In the genomic region with DNA sequence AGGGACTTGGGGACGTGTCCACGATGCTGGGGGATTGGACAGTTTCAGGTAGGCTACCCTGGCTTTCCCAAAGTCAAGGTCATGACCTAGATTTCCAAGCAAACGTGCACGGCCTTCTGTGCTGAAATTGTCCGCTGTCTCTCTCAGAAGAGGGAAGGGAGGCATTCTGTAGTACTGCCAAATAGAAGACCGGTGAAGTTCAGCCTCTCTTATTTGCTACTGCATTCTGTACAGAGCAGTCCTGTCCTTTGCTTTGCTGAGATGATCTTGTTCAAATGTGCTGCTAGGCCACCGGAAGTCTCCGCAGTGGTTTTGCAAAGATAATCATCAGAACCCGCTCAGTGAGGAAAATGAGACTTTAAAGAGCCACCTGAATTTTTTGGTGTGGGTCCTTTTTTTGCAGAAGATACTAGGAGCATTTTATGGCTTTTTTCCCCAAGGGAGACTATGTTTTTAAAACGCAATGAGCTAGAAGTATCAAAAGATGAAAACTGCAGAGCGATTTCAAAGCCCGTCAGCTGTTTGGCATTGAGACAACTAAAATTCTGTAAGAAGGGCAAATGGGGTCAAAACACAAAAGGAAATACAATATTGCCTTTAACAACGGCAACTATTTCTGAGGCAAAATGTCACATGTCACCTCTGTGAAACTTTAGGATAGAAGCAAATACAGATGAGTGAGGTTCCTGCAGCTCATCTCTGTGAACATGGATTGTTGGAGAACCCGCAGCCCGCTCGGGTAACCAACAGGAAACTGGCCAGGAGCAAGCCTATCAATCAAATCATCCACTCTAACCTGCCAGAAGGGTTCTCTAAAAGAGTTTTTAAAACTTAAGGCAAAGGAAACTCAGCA, we compare ENCODE assay signal across 8 cellular contexts. TPM values are rescaled to one million over a fixed set of nuclear protein-coding genes. Genes with fewer than 3 reads are reported as not detected.
DNase-seq lines count a peak whose midpoint lies in the region; ATAC-seq and TF ChIP-seq lines count a peak whose summit lies in the region.

No MANE protein-coding gene starts in this region.

- ATAC-seq in heart left ventricle (peak in 1 of 4 donors; percentile 6), upper lobe of left lung (ENCODE audit: low FRiP score in 2 of 2) (no peak), GM19467 (IDR thresholded peaks at IDR 0.05; ENCODE audit: unreplicated experiment) (no peak), HG03108 (IDR thresholded peaks at IDR 0.05; ENCODE audit: unreplicated experiment) (no peak)

- WGBS in heart left ventricle, 4 donors, result 37 to 50% (median 45%) methylated on average over 15 to 16 of the region's 16 CpGs
- WGBS in upper lobe of left lung, 2 donors, result 32 to 39% methylated on average over 16 of the region's 16 CpGs

- peak overlapping the region; percentile 48 to 52 for H3K9ac ChIP-seq in mucosa of rectum (ENCODE audit: low read depth in 1 of 2, low read length in 2 of 2)

- peak in 3 of 5 donors; percentile 10 to 27 (median 22) for DNase-seq in heart left ventricle
- no peak for DNase-seq in cardiac septum (ENCODE audit: low spot score)
- DNase-seq in activated effector memory CD4-positive, alpha-beta T cell treated with anti-CD3 and anti-CD28 coated beads, Interleukin-2, amount 50 U/mL, for 16 hours, result peak; percentile 83
- peak in 1 of 2 donors; percentile 22 for DNase-seq in upper lobe of left lung
- DNase-seq in WERI-Rb-1, result no peak

- TF ChIP-seq CTCF in heart left ventricle (IDR thresholded peaks at IDR 0.05) (no peak), upper lobe of left lung (IDR thresholded peaks at IDR 0.05) (no peak), WERI-Rb-1 (IDR thresholded peaks at IDR 0.05; ENCODE audit: low read depth, low read length) (no peak)

- H3K27me3 ChIP-seq in heart left ventricle (no peaks in the 10 kb centered on the region), mucosa of rectum (ENCODE audit: control insufficient read depth in 2 of 2, insufficient read depth in 2 of 2, low read length in 2 of 2) (no peaks in the 10 kb centered on the region), upper lobe of left lung (no peaks in the 10 kb centered on the region), WERI-Rb-1 (ENCODE audit: insufficient read depth, low read depth, severe bottlenecking) (no peaks in the 10 kb centered on the region)

- intact Hi-C loops in heart left ventricle (cut with DNase I) (loop anchor here in 4 of 10 donors (2.0 to 5.0 kb wide), 5 partner anchors 33 to 212 kb away; a partner anchor contains a TSS), cardiac septum (cut with DNase I) (no loop called here)

- H3K27ac ChIP-seq in heart left ventricle, result peak overlapping the region in 11 of 12 donors; percentile 9 to 82 (median 66)
- H3K27ac ChIP-seq in mucosa of rectum (ENCODE audit: low read depth in 2 of 2, low read length in 2 of 2), result peak overlapping the region in 1 of 2 donors; percentile 65
- peak overlapping the region; percentile 4 to 64 (median 29) for H3K27ac ChIP-seq in upper lobe of left lung
- H3K27ac ChIP-seq in WERI-Rb-1, result no peak overlapping the region

- peaks cover 3 to 38% (median 25%) of the 10 kb centered on the region in 12 donors for H3K4me1 ChIP-seq in heart left ventricle
- peaks cover 12 to 21% of the 10 kb centered on the region in 2 donors for H3K4me1 ChIP-seq in mucosa of rectum (ENCODE audit: control insufficient read depth in 2 of 2, insufficient read depth in 2 of 2, low read length in 2 of 2)
- H3K4me1 ChIP-seq in upper lobe of left lung, result peaks cover 20 to 27% (median 23%) of the 10 kb centered on the region in 4 donors

- no peaks in the 10 kb centered on the region for H3K9me3 ChIP-seq in heart left ventricle
- H3K9me3 ChIP-seq in mucosa of rectum (ENCODE audit: control insufficient read depth in 2 of 2, low read length in 2 of 2), result no peaks in the 10 kb centered on the region
- no peaks in the 10 kb centered on the region for H3K9me3 ChIP-seq in upper lobe of left lung
- no peaks in the 10 kb centered on the region for H3K9me3 ChIP-seq in WERI-Rb-1 (ENCODE audit: severe bottlenecking)

- no peaks in the 10 kb centered on the region for H3K36me3 ChIP-seq in heart left ventricle
- no peaks in the 10 kb centered on the region for H3K36me3 ChIP-seq in mucosa of rectum (ENCODE audit: control insufficient read depth in 2 of 2, insufficient read depth in 2 of 2, low read length in 2 of 2)
- H3K36me3 ChIP-seq in upper lobe of left lung, result no peaks in the 10 kb centered on the region
- H3K36me3 ChIP-seq in WERI-Rb-1, result no peaks in the 10 kb centered on the region

- H3K4me3 ChIP-seq in heart left ventricle, result peak overlapping the region in 8 of 12 donors; percentile 2 to 42 (median 30)
- peak overlapping the region; percentile 54 for H3K4me3 ChIP-seq in mucosa of rectum (ENCODE audit: low read length in 2 of 2)
- peak overlapping the region in 3 of 4 donors; percentile 14 to 36 (median 31) for H3K4me3 ChIP-seq in upper lobe of left lung
- no peak overlapping the region for H3K4me3 ChIP-seq in WERI-Rb-1 (ENCODE audit: low read depth, low read length)

- no peak for TF ChIP-seq POLR2A in heart left ventricle (IDR thresholded peaks at IDR 0.05)
- TF ChIP-seq POLR2A in upper lobe of left lung (IDR thresholded peaks at IDR 0.05), result no peak

- no peak for TF ChIP-seq EP300 in upper lobe of left lung (IDR thresholded peaks at IDR 0.05)

RNA-seq across cellular contexts. Expression of a gene that starts 1.3 kb away (rescaled TPM):
- total RNA-seq in heart left ventricle (10 to 100 TPM; 11.6 to 19.0 (median 13.2) TPM), cardiac septum (11.0 TPM), upper lobe of left lung (10 to 100 TPM in 1 of 6 donors, 1 to 10 TPM in 5; 6.4 to 12.0 (median 8.6) TPM)
- polyA plus RNA-seq in heart left ventricle, result 1 to 10 TPM; 6.7 to 8.0 TPM

Comparison
In these comparisons a context has a peak if more than half of its experiments do, and no peak if none do; other contexts are left out.
1. DNase-seq: peak in heart left ventricle (3 of 5) and activated effector memory CD4-positive, alpha-beta T cell treated with anti-CD3 and anti-CD28 coated beads, Interleukin-2, amount 50 U/mL, for 16 hours (single experiment); none in cardiac septum (single experiment) and WERI-Rb-1 (single experiment).